Comparison of ENCODE assay signal across 18 cellular contexts in the genomic region with DNA sequence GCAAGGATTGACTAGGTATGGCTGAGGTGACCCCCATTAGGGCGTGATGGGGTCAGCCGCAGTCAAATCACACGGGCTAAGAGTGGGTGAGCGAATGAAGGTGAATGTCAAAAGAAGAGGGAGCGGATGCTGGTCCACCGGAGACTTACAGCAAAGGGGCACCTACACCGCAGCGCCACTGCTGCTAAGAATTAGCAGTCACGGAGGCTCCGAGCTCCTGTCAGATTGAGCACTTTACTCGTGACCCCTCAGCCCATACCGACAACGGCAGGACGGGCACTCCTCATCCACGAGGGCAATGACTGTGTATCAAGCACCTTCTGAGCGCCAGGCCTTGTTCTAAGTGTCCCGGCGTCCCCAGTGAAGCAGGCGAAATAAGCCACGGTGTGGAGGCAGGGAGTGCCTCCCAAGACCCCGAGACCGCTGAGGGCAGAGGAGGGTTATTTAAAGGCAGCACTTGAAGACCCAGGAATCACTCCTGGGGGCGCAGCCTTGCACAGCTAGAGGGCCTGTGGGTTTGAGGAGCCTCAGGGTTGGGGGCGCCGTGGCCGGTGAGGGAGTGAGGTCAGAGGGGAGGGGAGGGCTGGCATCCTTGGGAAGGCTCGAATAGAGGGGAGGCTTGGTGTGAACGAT.
DNase-seq lines count a peak whose midpoint lies in the region; ATAC-seq and TF ChIP-seq lines count a peak whose summit lies in the region.
"Had no signal": no experiment of that assay in that cellular context is flagged by ENCODE, and none has a peak within 500 bp of the region (broad histone marks: within the 10 kb centered on the region; RNA-seq: fewer than 3 reads in every experiment).

No MANE protein-coding gene starts in this region.

- no peaks in the 10 kb centered on the region for H3K79me2 ChIP-seq in mesendoderm (ENCODE audit: control insufficient read depth, insufficient read depth, low read length)

- no peak for DNase-seq in activated CD4-positive, alpha-beta T cell treated with anti-CD3 and anti-CD28 coated beads, Interleukin-2, amount 10 ng/mL, durations not matched to agents 24 days and 14 days
- no peak for DNase-seq in activated CD4-positive, alpha-beta T cell treated with anti-CD3 and anti-CD28 coated beads for 1 hour
- DNase-seq in endodermal cell (peak; percentile 56), mesendoderm (no peak), EL (no peak), dermis blood vessel endothelial cell (no peak)
- DNase-seq in stimulated activated naive B cell treated with anti-CD40 and anti-IgM and Interleukin-4, amounts not matched to agents 10 μg/mL and 1 μg/mL and 100 μg/mL, for 72 hours: no peak
- DNase-seq: activated naive CD4-positive, alpha-beta T cell; MM.1S; naive B cell; NCI-H187; NCI-H446 treated with DMSO at 0.1 percent for 48 hours; SJCRH30 had no signal

- WGBS in endodermal cell (ENCODE audit: insufficient coverage in 1 of 2, insufficient read length in 1 of 2), 2 experiments: 90 to 92% methylated on average over 22 to 28 of the region's 28 CpGs
- WGBS in mesendoderm (ENCODE audit: extremely low coverage, insufficient coverage, low lambda C conversion rate): no CpG with 5 or more reads among the region's 28 CpGs

- no peak overlapping the region for H3K27ac ChIP-seq in endodermal cell (ENCODE audit: low read depth, low read length)
- no peak overlapping the region for H3K27ac ChIP-seq in mesendoderm (ENCODE audit: low read depth, low read length)
- H3K27ac ChIP-seq: 22Rv1, SJCRH30, thoracic aorta had no signal

- H3K9ac ChIP-seq in endodermal cell (ENCODE audit: extremely low read depth, low read length, poor library complexity, severe bottlenecking) (no peak overlapping the region), mesendoderm (ENCODE audit: low read length) (peak overlapping the region; percentile 64)

- H3K18ac ChIP-seq in mesendoderm (ENCODE audit: low read length): peak overlapping the region; percentile 33

- no peak overlapping the region for H3K23ac ChIP-seq in mesendoderm (ENCODE audit: low read length)

- peak overlapping the region; percentile 17 for H3K4me3 Mint-ChIP-seq in activated CD4-positive, alpha-beta T cell treated with anti-CD3 and anti-CD28 coated beads, Interleukin-2, amount 10 ng/mL, durations not matched to agents 24 days and 14 days
- peak overlapping the region; percentile 24 for H3K4me3 Mint-ChIP-seq in endodermal cell
- peak overlapping the region; percentile 8 to 32 for H3K4me3 Mint-ChIP-seq in stimulated activated naive B cell treated with anti-CD40 and anti-IgM and Interleukin-4, amounts not matched to agents 10 μg/mL and 1 μg/mL and 100 μg/mL, for 72 hours
- H3K4me3 Mint-ChIP-seq: brain had no signal

- H2BK120ac ChIP-seq in mesendoderm (ENCODE audit: low read depth, low read length): no peak overlapping the region

- no peaks in the 10 kb centered on the region for H3K9me3 Mint-ChIP-seq in activated CD4-positive, alpha-beta T cell treated with anti-CD3 and anti-CD28 coated beads, Interleukin-2, amount 10 ng/mL, durations not matched to agents 24 days and 14 days
- H3K9me3 Mint-ChIP-seq in endodermal cell: no peaks in the 10 kb centered on the region
- H3K9me3 Mint-ChIP-seq in stimulated activated naive B cell treated with anti-CD40 and anti-IgM and Interleukin-4, amounts not matched to agents 10 μg/mL and 1 μg/mL and 100 μg/mL, for 72 hours: no peaks in the 10 kb centered on the region

- H3K4ac ChIP-seq in mesendoderm (ENCODE audit: low read depth, low read length): no peak overlapping the region

- H3K9me3 ChIP-seq in endodermal cell (ENCODE audit: control insufficient read depth, low read length): no peaks in the 10 kb centered on the region
- H3K9me3 ChIP-seq: HAP-1, SJCRH30, thoracic aorta had no signal

- H2BK15ac ChIP-seq in mesendoderm (replicated peaks; ENCODE audit: low read depth): no peak overlapping the region

- H3K36me3 ChIP-seq in endodermal cell (ENCODE audit: control insufficient read depth, insufficient read depth, low read length) (no peaks in the 10 kb centered on the region), mesendoderm (ENCODE audit: control insufficient read depth, insufficient read depth, low read length) (no peaks in the 10 kb centered on the region)
- H3K36me3 ChIP-seq: HAP-1, SJCRH30, thoracic aorta had no signal

- H3K4me3 ChIP-seq in endodermal cell (ENCODE audit: low read length) (no peak overlapping the region), mesendoderm (ENCODE audit: low read length) (no peak overlapping the region)
- H3K4me3 ChIP-seq: HAP-1, SJCRH30, thoracic aorta had no signal

- no peak overlapping the region for H3K27ac Mint-ChIP-seq in activated CD4-positive, alpha-beta T cell treated with anti-CD3 and anti-CD28 coated beads, Interleukin-2, amount 10 ng/mL, durations not matched to agents 24 days and 14 days
- H3K27ac Mint-ChIP-seq in endodermal cell: no peak overlapping the region
- no peak overlapping the region for H3K27ac Mint-ChIP-seq in stimulated activated naive B cell treated with anti-CD40 and anti-IgM and Interleukin-4, amounts not matched to agents 10 μg/mL and 1 μg/mL and 100 μg/mL, for 72 hours
- H3K27ac Mint-ChIP-seq: brain, naive B cell had no signal

- H2BK5ac ChIP-seq in mesendoderm (ENCODE audit: low read length): no peak overlapping the region

- H3K4me1 ChIP-seq in endodermal cell (ENCODE audit: control insufficient read depth, insufficient read depth, low read length) (no peaks in the 10 kb centered on the region), mesendoderm (ENCODE audit: control insufficient read depth, low read depth, low read length) (no peaks in the 10 kb centered on the region)
- H3K4me1 ChIP-seq: HAP-1 had no signal

- no peaks in the 10 kb centered on the region for H3K36me3 Mint-ChIP-seq in activated CD4-positive, alpha-beta T cell treated with anti-CD3 and anti-CD28 coated beads, Interleukin-2, amount 10 ng/mL, durations not matched to agents 24 days and 14 days (ENCODE audit: low read depth)
- no peaks in the 10 kb centered on the region for H3K36me3 Mint-ChIP-seq in endodermal cell (ENCODE audit: low read depth)
- peaks cover 0 to 2% of the 10 kb centered on the region in 2 donors for H3K36me3 Mint-ChIP-seq in stimulated activated naive B cell treated with anti-CD40 and anti-IgM and Interleukin-4, amounts not matched to agents 10 μg/mL and 1 μg/mL and 100 μg/mL, for 72 hours
- H3K36me3 Mint-ChIP-seq: brain, naive B cell had no signal

- no peaks in the 10 kb centered on the region for H3K79me1 ChIP-seq in mesendoderm (ENCODE audit: low read length)

- no peak overlapping the region for H4K8ac ChIP-seq in mesendoderm (ENCODE audit: low read depth, low read length)

- peak overlapping the region; percentile 57 for H3K4me2 ChIP-seq in mesendoderm (ENCODE audit: low read length)

- intact Hi-C loops in activated CD4-positive, alpha-beta T cell treated with anti-CD3 and anti-CD28 coated beads, Interleukin-2, amount 10 ng/mL, durations not matched to agents 24 days and 14 days (cut with micrococcal nuclease): no loop called here

- H3K27me3 Mint-ChIP-seq in activated CD4-positive, alpha-beta T cell treated with anti-CD3 and anti-CD28 coated beads, Interleukin-2, amount 10 ng/mL, durations not matched to agents 24 days and 14 days: peaks cover 45% of the 10 kb centered on the region
- peaks cover 47% of the 10 kb centered on the region for H3K27me3 Mint-ChIP-seq in endodermal cell (ENCODE audit: insufficient read depth)
- H3K27me3 Mint-ChIP-seq in stimulated activated naive B cell treated with anti-CD40 and anti-IgM and Interleukin-4, amounts not matched to agents 10 μg/mL and 1 μg/mL and 100 μg/mL, for 72 hours: peaks cover 47 to 68% of the 10 kb centered on the region in 2 donors

- H2AK5ac ChIP-seq in mesendoderm (ENCODE audit: low read length): no peak overlapping the region

- peak overlapping the region; percentile 75 for H3K56ac ChIP-seq in mesendoderm (ENCODE audit: low read length)

- ATAC-seq in stimulated activated naive B cell treated with anti-CD40 and anti-IgM and Interleukin-4, amounts not matched to agents 10 μg/mL and 1 μg/mL and 100 μg/mL, for 72 hours (replicated peaks): no peak
- ATAC-seq in GM21367 (IDR thresholded peaks at IDR 0.05; ENCODE audit: unreplicated experiment): no peak

- no peak overlapping the region for H4K5ac ChIP-seq in mesendoderm (ENCODE audit: low read length)

- H3K27me3 ChIP-seq in endodermal cell (ENCODE audit: control insufficient read depth, insufficient read depth, low read length, poor library complexity, severe bottlenecking) (peaks cover 32% of the 10 kb centered on the region), mesendoderm (ENCODE audit: insufficient read depth, low read length, poor library complexity) (no peaks in the 10 kb centered on the region)
- H3K27me3 ChIP-seq: SJCRH30 had no signal

- no peak for TF ChIP-seq CTCF in endodermal cell (conservative IDR thresholded peaks at IDR 0.05)

- H3K4me1 Mint-ChIP-seq in activated CD4-positive, alpha-beta T cell treated with anti-CD3 and anti-CD28 coated beads, Interleukin-2, amount 10 ng/mL, durations not matched to agents 24 days and 14 days: peaks cover 4% of the 10 kb centered on the region
- peaks cover 2% of the 10 kb centered on the region for H3K4me1 Mint-ChIP-seq in endodermal cell
- H3K4me1 Mint-ChIP-seq in stimulated activated naive B cell treated with anti-CD40 and anti-IgM and Interleukin-4, amounts not matched to agents 10 μg/mL and 1 μg/mL and 100 μg/mL, for 72 hours: peaks cover 6 to 8% of the 10 kb centered on the region in 2 donors
